Comparison of ENCODE assay signal across 1 cellular context in the genomic region with DNA sequence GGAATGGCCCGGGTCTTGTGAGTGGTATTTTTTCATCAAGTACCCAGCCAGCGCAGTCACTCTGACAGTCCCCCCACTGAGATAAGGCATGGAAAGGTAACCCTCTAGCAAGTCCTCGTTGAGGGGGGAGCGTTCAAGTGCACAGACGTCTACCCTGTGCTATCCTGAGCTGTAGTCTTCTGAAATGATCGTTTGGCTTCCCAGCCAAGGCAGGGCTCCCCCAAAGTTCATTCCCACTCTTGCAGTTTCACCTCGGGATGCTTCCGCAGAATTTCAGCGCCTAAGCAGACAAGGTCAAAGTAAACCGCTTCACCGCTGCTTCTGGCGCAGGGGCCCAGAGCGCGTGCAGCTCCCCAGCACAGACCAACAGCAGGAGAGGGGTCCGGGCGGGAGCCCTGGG.
TF ChIP-seq lines count a peak whose summit lies in the region.

No MANE protein-coding gene starts in this region.

TF ChIP-seq in SK-N-SH, 30 proteins besides CTCF, POLR2A, EP300 and RAD21 (continued from another document):
- TF ChIP-seq GATA2 (CRISPR knock-in tag; IDR thresholded peaks at IDR 0.05) (no peak), EZH2phosphoT487 (IDR thresholded peaks at IDR 0.05; ENCODE audit: borderline replicate concordance, low read depth) (no peak), MXI1 (IDR thresholded peaks at IDR 0.05; ENCODE audit: low read depth, low read length) (no peak), MEF2A (IDR thresholded peaks at IDR 0.05; ENCODE audit: borderline replicate concordance, low read depth) (no peak), NRF1 (IDR thresholded peaks at IDR 0.05; ENCODE audit: low read depth, low read length) (no peak), SMC3 (IDR thresholded peaks at IDR 0.05; ENCODE audit: low read depth, low read length) (no peak)
- TF ChIP-seq, protein P1, sequence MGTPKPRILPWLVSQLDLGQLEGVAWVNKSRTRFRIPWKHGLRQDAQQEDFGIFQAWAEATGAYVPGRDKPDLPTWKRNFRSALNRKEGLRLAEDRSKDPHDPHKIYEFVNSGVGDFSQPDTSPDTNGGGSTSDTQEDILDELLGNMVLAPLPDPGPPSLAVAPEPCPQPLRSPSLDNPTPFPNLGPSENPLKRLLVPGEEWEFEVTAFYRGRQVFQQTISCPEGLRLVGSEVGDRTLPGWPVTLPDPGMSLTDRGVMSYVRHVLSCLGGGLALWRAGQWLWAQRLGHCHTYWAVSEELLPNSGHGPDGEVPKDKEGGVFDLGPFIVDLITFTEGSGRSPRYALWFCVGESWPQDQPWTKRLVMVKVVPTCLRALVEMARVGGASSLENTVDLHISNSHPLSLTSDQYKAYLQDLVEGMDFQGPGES (IDR thresholded peaks at IDR 0.05; ENCODE audit: low read depth, low read length), result no peak
- TF ChIP-seq, protein P2, sequence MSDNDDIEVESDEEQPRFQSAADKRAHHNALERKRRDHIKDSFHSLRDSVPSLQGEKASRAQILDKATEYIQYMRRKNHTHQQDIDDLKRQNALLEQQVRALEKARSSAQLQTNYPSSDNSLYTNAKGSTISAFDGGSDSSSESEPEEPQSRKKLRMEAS (IDR thresholded peaks at IDR 0.05; ENCODE audit: low read depth), result no peak
